ENCODE assay signal across 11 cellular contexts in genomic region chr5:59744531-59744992, GRCh38.
DNase-seq lines count a peak whose midpoint lies in the region; ATAC-seq, FAIRE-seq and TF ChIP-seq lines count a peak whose summit lies in the region.
"Had no signal": no experiment of that assay in that cellular context is flagged by ENCODE, and none has a peak within 500 bp of the region (broad histone marks: within the 10 kb centered on the region; RNA-seq: fewer than 3 reads in every experiment).

No MANE protein-coding gene starts in this region.

- no peak for FAIRE-seq in bronchial epithelial cell (lab: Jason Lieb, UNC)

- H2BK12ac ChIP-seq in mesenchymal stem cell (ENCODE audit: low read length in 2 of 2): no peak overlapping the region

- no peak overlapping the region for H3K4ac ChIP-seq in mesenchymal stem cell (ENCODE audit: low read depth in 1 of 2, low read length in 2 of 2)

- H4K8ac ChIP-seq in mesenchymal stem cell (ENCODE audit: low read length): no peak overlapping the region

- ATAC-seq in HG03280 (IDR thresholded peaks at IDR 0.05; ENCODE audit: unreplicated experiment): no peak
- ATAC-seq in HG02623 (IDR thresholded peaks at IDR 0.05; ENCODE audit: unreplicated experiment): no peak

- no peaks in the 10 kb centered on the region for H3K79me2 ChIP-seq in ACC112 (ENCODE audit: control insufficient read depth, insufficient read depth, low read length, unreplicated experiment)

- peak overlapping the region; percentile 85 for H3K9ac ChIP-seq in mesenchymal stem cell (ENCODE audit: low read length)

- H3K4me1 ChIP-seq in ACC112 (ENCODE audit: control insufficient read depth, insufficient read depth, low read length, unreplicated experiment): peaks cover 29% of the 10 kb centered on the region
- H3K4me1 ChIP-seq in mesenchymal stem cell (ENCODE audit: control insufficient read depth, insufficient read depth, low read depth, low read length): peaks cover 2% of the 10 kb centered on the region
- H3K4me1 ChIP-seq: ascending aorta had no signal

- no peaks in the 10 kb centered on the region for H3K9me3 ChIP-seq in mesenchymal stem cell (ENCODE audit: control insufficient read depth, low read length)
- H3K9me3 ChIP-seq: ascending aorta, heart right ventricle, SJCRH30 had no signal

- no peak overlapping the region for H3K18ac ChIP-seq in mesenchymal stem cell (ENCODE audit: low read depth in 1 of 2, low read length in 2 of 2)

- no peak overlapping the region for H2BK15ac ChIP-seq in mesenchymal stem cell (ENCODE audit: low read depth, poor library complexity, severe bottlenecking)

- no peaks in the 10 kb centered on the region for H3K27me3 ChIP-seq in ACC112 (ENCODE audit: insufficient read depth, low read length)
- no peaks in the 10 kb centered on the region for H3K27me3 ChIP-seq in bronchial epithelial cell (ENCODE audit: control insufficient read depth, insufficient read depth, low read length)
- H3K27me3 ChIP-seq in mesenchymal stem cell (ENCODE audit: control insufficient read depth in 1 of 2, insufficient read depth in 1 of 2, low read length in 2 of 2): no peaks in the 10 kb centered on the region
- H3K27me3 ChIP-seq: ascending aorta, heart right ventricle, SJCRH30 had no signal

- no peak overlapping the region for H2BK5ac ChIP-seq in mesenchymal stem cell (ENCODE audit: low read depth, low read length, poor library complexity, severe bottlenecking)

- H3K27ac ChIP-seq in ACC112 (ENCODE audit: low read depth, low read length) (peak overlapping the region; percentile 100), mesenchymal stem cell (ENCODE audit: low read length, poor library complexity, severe bottlenecking) (no peak overlapping the region)
- H3K27ac ChIP-seq: SJCRH30 had no signal

- no peak for TF ChIP-seq CTCF in bronchial epithelial cell (IDR thresholded peaks at IDR 0.05; ENCODE audit: insufficient read depth, low read length, severe bottlenecking)

- peaks cover 13% of the 10 kb centered on the region for H3K79me1 ChIP-seq in mesenchymal stem cell (replicated peaks; ENCODE audit: low read length, poor library complexity, severe bottlenecking)

- DNase-seq in NCI-H2081 treated with DMSO at 0.1 percent for 48 hours (lab: John Stamatoyannopoulos, UW) (peak; percentile 91), bronchial epithelial cell (ENCODE audit: low read depth) (peak; percentile 98), mesenchymal stem cell (peak; percentile 49), putamen (ENCODE audit: low spot score) (no peak)
- no peak for DNase-seq in stimulated activated CD4-positive, alpha-beta T cell treated with anti-CD3 and anti-CD28 coated beads, Interleukin-4, amount 100 ng/mL, for 4 hours

- H3K4me2 ChIP-seq in mesenchymal stem cell (ENCODE audit: low read length, poor library complexity, severe bottlenecking): no peak overlapping the region

- H2AK5ac ChIP-seq in mesenchymal stem cell (ENCODE audit: low read length, severe bottlenecking): no peak overlapping the region

- H4K91ac ChIP-seq in mesenchymal stem cell (ENCODE audit: low read length): no peak overlapping the region

- H3K36me3 ChIP-seq in ACC112 (ENCODE audit: insufficient read depth, low read length) (no peaks in the 10 kb centered on the region), bronchial epithelial cell (ENCODE audit: control insufficient read depth, insufficient read depth, low read length) (no peaks in the 10 kb centered on the region), mesenchymal stem cell (ENCODE audit: control insufficient read depth in 1 of 2, insufficient read depth in 2 of 2, low read depth in 1 of 2, low read length in 2 of 2) (no peaks in the 10 kb centered on the region)
- H3K36me3 ChIP-seq: ascending aorta, heart right ventricle, SJCRH30 had no signal

- H2AFZ ChIP-seq in ACC112 (ENCODE audit: low read length, unreplicated experiment) (no peak overlapping the region), mesenchymal stem cell (ENCODE audit: low read depth, low read length) (no peak overlapping the region)

- H3K4me3 ChIP-seq in ACC112 (ENCODE audit: low read depth, low read length) (0 out of 2 replicates have a peak overlapping the region, but pooled peaks have one; percentile 65), bronchial epithelial cell (ENCODE audit: low read depth, low read length) (no peak overlapping the region), mesenchymal stem cell (ENCODE audit: insufficient read depth in 1 of 2, low read depth in 1 of 2, low read length in 2 of 2) (no peak overlapping the region)
- H3K4me3 ChIP-seq: heart right ventricle, SJCRH30 had no signal

- no peak overlapping the region for H2BK120ac ChIP-seq in mesenchymal stem cell (ENCODE audit: low read depth, low read length)

- H3K23ac ChIP-seq in mesenchymal stem cell (ENCODE audit: low read length in 2 of 2): no peak overlapping the region

- no peak overlapping the region for H3K14ac ChIP-seq in mesenchymal stem cell (ENCODE audit: low read length in 2 of 2)

Comparison
In these comparisons a context has a peak if more than half of its experiments do, and no peak if none do; other contexts are left out.
1. DNase-seq: peak in NCI-H2081 treated with DMSO at 0.1 percent for 48 hours (single experiment), bronchial epithelial cell (single experiment) and mesenchymal stem cell (single experiment); none in putamen (single experiment) and stimulated activated CD4-positive, alpha-beta T cell treated with anti-CD3 and anti-CD28 coated beads, Interleukin-4, amount 100 ng/mL, for 4 hours (0 of 2).